35 cellular contexts compared by ENCODE assay signal in the genomic region with DNA sequence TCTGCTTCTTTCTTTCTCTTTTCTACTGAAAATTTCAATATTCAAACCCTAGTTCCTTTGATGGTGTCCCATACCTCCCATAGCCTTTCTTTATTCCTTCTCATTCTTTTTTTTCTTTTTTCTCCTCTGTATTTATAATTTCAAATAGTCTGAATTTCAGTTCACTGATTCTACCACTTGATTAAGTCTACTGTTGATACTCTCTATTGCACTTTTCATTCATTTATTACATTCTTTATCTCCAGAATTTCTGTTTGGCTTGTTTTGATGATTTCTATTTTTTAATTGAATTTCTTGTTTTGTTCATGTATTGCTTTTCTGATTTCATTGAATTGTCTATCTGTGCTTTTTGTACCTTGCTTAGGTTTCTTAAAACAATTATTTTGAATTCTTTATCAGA.
"Had no signal": no experiment of that assay in that cellular context is flagged by ENCODE, and none has a peak within 500 bp of the region (broad histone marks: within the 10 kb centered on the region; RNA-seq: fewer than 3 reads in every experiment).

No MANE protein-coding gene starts in this region.

- FAIRE-seq: colon had no signal

- H3K4me1 Mint-ChIP-seq: activated B cell treated with CpG ODN at 0.5 μM for 24 hours; activated CD8-positive, alpha-beta memory T cell treated with anti-CD3 and anti-CD28 coated beads, Interleukin-2, amount 10 ng/mL, durations not matched to agents 7 days and 5 days; activated naive CD4-positive, alpha-beta T cell treated with anti-CD3 and anti-CD28 coated beads, Interleukin-2, amount 50 U/mL, for 24 hours; activated naive CD8-positive, alpha-beta T cell treated with anti-CD3 and anti-CD28 coated beads for 36 hours; activated naive CD8-positive, alpha-beta T cell treated with anti-CD3 and anti-CD28 coated beads, Interleukin-2, amount 50 U/mL, for 24 hours; T-helper 17 cell had no signal

- H3K27ac Mint-ChIP-seq: activated B cell treated with CpG ODN at 0.5 μM for 24 hours; activated CD8-positive, alpha-beta memory T cell treated with anti-CD3 and anti-CD28 coated beads, Interleukin-2, amount 10 ng/mL, durations not matched to agents 7 days and 5 days; activated CD8-positive, alpha-beta T cell treated with anti-CD3 and anti-CD28 coated beads, Interleukin-2, amount 10 ng/mL, durations not matched to agents 7 days and 5 days; activated naive CD4-positive, alpha-beta T cell treated with anti-CD3 and anti-CD28 coated beads for 36 hours; activated naive CD4-positive, alpha-beta T cell treated with anti-CD3 and anti-CD28 coated beads, Interleukin-2, amount 50 U/mL, for 24 hours; activated naive CD8-positive, alpha-beta T cell treated with anti-CD3 and anti-CD28 coated beads for 36 hours; activated naive CD8-positive, alpha-beta T cell treated with anti-CD3 and anti-CD28 coated beads, Interleukin-2, amount 50 U/mL, for 24 hours; activated T-helper 1 cell treated with anti-CD3 and anti-CD28 coated beads, Interleukin-12 subunit alpha, Interleukin-12 subunit beta, Interleukin-2, Interleukin-4 antibody, amounts not matched to agents 30 ng/mL and 10 ng/mL and 1 ng/mL, durations not matched to agents 14 hours and 24 hours and 36 hours; activated T-helper 2 cell treated with anti-CD3 and anti-CD28 coated beads, Interferon-gamma antibody, Interleukin-2, Interleukin-4, amounts not matched to agents 10 μg/mL and 5 μg/mL and 100 μg/mL, durations not matched to agents 14 hours and 24 hours and 36 hours; effector memory CD8-positive, alpha-beta T cell; T-helper 17 cell; T-helper 2 cell treated with Interferon-gamma antibody and Interleukin-4, amounts not matched to agents 5 μg/mL and 100 μg/mL, for 36 hours had no signal

- H3K4me3 Mint-ChIP-seq: activated B cell treated with CpG ODN at 0.5 μM for 24 hours; activated CD8-positive, alpha-beta memory T cell treated with anti-CD3 and anti-CD28 coated beads, Interleukin-2, amount 10 ng/mL, durations not matched to agents 7 days and 5 days; activated CD8-positive, alpha-beta T cell treated with anti-CD3 and anti-CD28 coated beads, Interleukin-2, amount 10 ng/mL, durations not matched to agents 7 days and 5 days; activated naive CD4-positive, alpha-beta T cell treated with anti-CD3 and anti-CD28 coated beads for 36 hours; activated naive CD4-positive, alpha-beta T cell treated with anti-CD3 and anti-CD28 coated beads, Interleukin-2, amount 50 U/mL, for 24 hours; activated naive CD8-positive, alpha-beta T cell treated with anti-CD3 and anti-CD28 coated beads for 36 hours; activated naive CD8-positive, alpha-beta T cell treated with anti-CD3 and anti-CD28 coated beads, Interleukin-2, amount 50 U/mL, for 24 hours; activated T-helper 1 cell treated with anti-CD3 and anti-CD28 coated beads, Interleukin-12 subunit alpha, Interleukin-12 subunit beta, Interleukin-2, Interleukin-4 antibody, amounts not matched to agents 30 ng/mL and 10 ng/mL and 1 ng/mL, durations not matched to agents 14 hours and 24 hours and 36 hours; effector memory CD8-positive, alpha-beta T cell; T-helper 17 cell; T-helper 2 cell treated with Interferon-gamma antibody and Interleukin-4, amounts not matched to agents 5 μg/mL and 100 μg/mL, for 36 hours had no signal

- DNase-seq: activated B cell treated with CpG ODN at 0.5 μM for 24 hours; activated CD4-positive, alpha-beta T cell treated with anti-CD3 and anti-CD28 coated beads for 48 hours; activated CD4-positive, alpha-beta T cell treated with anti-CD3 and anti-CD28 coated beads, Interleukin-2, amount 50 U/mL, for 1 hour; activated CD4-positive, alpha-beta T cell treated with anti-CD3 and anti-CD28 coated beads, Interleukin-2, amount 50 U/mL, for 48 hours; activated CD8-positive, alpha-beta memory T cell treated with anti-CD3 and anti-CD28 coated beads, Interleukin-2, amount 10 ng/mL, durations not matched to agents 7 days and 5 days; activated CD8-positive, alpha-beta memory T cell treated with anti-CD3 and anti-CD28 coated beads, Interleukin-2, amount 50 U/mL, for 4 hours; activated CD8-positive, alpha-beta T cell treated with anti-CD3 and anti-CD28 coated beads, Interleukin-2, amount 10 ng/mL, durations not matched to agents 7 days and 5 days; activated effector memory CD4-positive, alpha-beta T cell treated with anti-CD3 and anti-CD28 coated beads, Interleukin-2, amount 50 U/mL, for 16 hours; activated naive CD4-positive, alpha-beta T cell treated with anti-CD3 and anti-CD28 coated beads for 36 hours; activated naive CD8-positive, alpha-beta T cell treated with anti-CD3 and anti-CD28 coated beads for 36 hours; activated naive CD8-positive, alpha-beta T cell treated with anti-CD3 and anti-CD28 coated beads, Interleukin-2, amount 50 U/mL, for 24 hours; activated T-cell treated with anti-CD3 and anti-CD28 coated beads, Interleukin-2, amount 50 U/mL, for 1 hour; activated T-cell treated with anti-CD3 and anti-CD28 coated beads, Interleukin-2, amount 50 U/mL, for 48 hours; adrenal gland; amygdala; aorta; body of pancreas; caudate nucleus; cortex of kidney; dermis blood vessel endothelial cell; effector CD4-positive, alpha-beta T cell; effector memory CD8-positive, alpha-beta T cell; erythroblast; foreskin keratinocyte; gastrocnemius medialis; glutamatergic neuron; heart left ventricle; T-helper 17 cell; T1000; WERI-Rb-1 had no signal

- H3K27me3 Mint-ChIP-seq: activated B cell treated with CpG ODN at 0.5 μM for 24 hours; activated CD8-positive, alpha-beta memory T cell treated with anti-CD3 and anti-CD28 coated beads, Interleukin-2, amount 10 ng/mL, durations not matched to agents 7 days and 5 days; activated naive CD8-positive, alpha-beta T cell treated with anti-CD3 and anti-CD28 coated beads for 36 hours; activated naive CD8-positive, alpha-beta T cell treated with anti-CD3 and anti-CD28 coated beads, Interleukin-2, amount 50 U/mL, for 24 hours; effector memory CD8-positive, alpha-beta T cell; T-helper 17 cell had no signal
